12 cellular contexts compared by ENCODE assay signal in genomic region chr19:52935434-52935833, GRCh38. TPM values are rescaled to one million over a fixed set of nuclear protein-coding genes. Genes with fewer than 3 reads are reported as not detected.
DNase-seq lines count a peak whose midpoint lies in the region; ATAC-seq and TF ChIP-seq lines count a peak whose summit lies in the region.
"Had no signal": no experiment of that assay in that cellular context is flagged by ENCODE, and none has a peak within 500 bp of the region (broad histone marks: within the 10 kb centered on the region; RNA-seq: fewer than 3 reads in every experiment).

No MANE protein-coding gene starts in this region.

- peaks cover 12% of the 10 kb centered on the region for H3K36me3 ChIP-seq in RWPE2 (ENCODE audit: low read depth)
- H3K36me3 ChIP-seq: HAP-1, right atrium auricular region had no signal

- no peaks in the 10 kb centered on the region for H3K27me3 ChIP-seq in RWPE2 (ENCODE audit: insufficient read depth, poor library complexity, severe bottlenecking)
- H3K27me3 ChIP-seq: right atrium auricular region had no signal

- H3K9me3 ChIP-seq in RWPE2 (ENCODE audit: severe bottlenecking): no peaks in the 10 kb centered on the region
- H3K9me3 ChIP-seq: right atrium auricular region had no signal

- ATAC-seq in RWPE2 (ENCODE audit: low read depth): peak; percentile 91
- no peak for ATAC-seq in GM21529 (IDR thresholded peaks at IDR 0.05; ENCODE audit: unreplicated experiment)
- ATAC-seq: Panc1 had no signal

- peak; percentile 44 for DNase-seq in HPDE6-E6E7 (ENCODE audit: extremely low spot score)
- DNase-seq in RWPE2 (ENCODE audit: low spot score): no peak
- peak; percentile 92 for DNase-seq in fibroblast of villous mesenchyme (ENCODE audit: low read depth)
- peak; percentile 63 for DNase-seq in renal cortical epithelial cell (ENCODE audit: low read depth)
- DNase-seq in AG08396 (ENCODE audit: low spot score): no peak
- no peak for DNase-seq in cortex of kidney (lab: John Stamatoyannopoulos, UW)
- no peak for DNase-seq in activated effector memory CD4-positive, alpha-beta T cell treated with anti-CD3 and anti-CD28 coated beads, Interleukin-2, amount 50 U/mL, for 16 hours
- DNase-seq: activated naive CD4-positive, alpha-beta T cell treated with anti-CD3 and anti-CD28 coated beads for 36 hours had no signal

- H3K4me1 ChIP-seq in RWPE2 (ENCODE audit: insufficient read depth, poor library complexity, severe bottlenecking): peaks cover 19% of the 10 kb centered on the region
- H3K4me1 ChIP-seq: HAP-1, right atrium auricular region had no signal

- H3K4me3 ChIP-seq in RWPE2 (ENCODE audit: severe bottlenecking): no peak overlapping the region
- no peak overlapping the region for H3K4me3 ChIP-seq in fibroblast of villous mesenchyme (ENCODE audit: low read depth, low read length)
- H3K4me3 ChIP-seq: HAP-1, right atrium auricular region had no signal

- peak overlapping the region; percentile 53 for H3K27ac ChIP-seq in RWPE2 (ENCODE audit: poor library complexity, severe bottlenecking)
- H3K27ac ChIP-seq: right atrium auricular region had no signal

- TF ChIP-seq CTCF in RWPE2 (IDR thresholded peaks at IDR 0.05; ENCODE audit: poor library complexity, severe bottlenecking) (no peak), fibroblast of villous mesenchyme (IDR thresholded peaks at IDR 0.05; ENCODE audit: insufficient read depth, low read depth, low read length) (no peak)

RNA-seq across cellular contexts. Expression of gene ZNF888, which starts 12.2 kb away (rescaled TPM):
- 1.9 and 4.7 TPM in 2 replicates for total RNA-seq in fibroblast of villous mesenchyme
- 24.7 and 80.5 TPM in 2 replicates for total RNA-seq in renal cortical epithelial cell

RNA-seq across cellular contexts. Expression of gene ZNF816, which starts 27.2 kb away (rescaled TPM):
- total RNA-seq in fibroblast of villous mesenchyme (4.5 and 11.7 TPM in 2 replicates), renal cortical epithelial cell (27.8 and 28.3 TPM in 2 replicates)

RNA-seq across cellular contexts. Expression of gene ZNF320, which starts 38.0 kb away (rescaled TPM):
- total RNA-seq in fibroblast of villous mesenchyme (6.4 and 18.6 TPM in 2 replicates), renal cortical epithelial cell (38.1 and 40.3 TPM in 2 replicates)

Comparison
In these comparisons a context has a peak if more than half of its experiments do, and no peak if none do; other contexts are left out.
1. DNase-seq: peak in HPDE6-E6E7 (single experiment), fibroblast of villous mesenchyme (single experiment) and renal cortical epithelial cell (single experiment); none in RWPE2 (single experiment), AG08396 (single experiment), cortex of kidney (single experiment) and activated effector memory CD4-positive, alpha-beta T cell treated with anti-CD3 and anti-CD28 coated beads, Interleukin-2, amount 50 U/mL, for 16 hours (single experiment).